Comparison of ENCODE assay signal across 8 cellular contexts in the genomic region with DNA sequence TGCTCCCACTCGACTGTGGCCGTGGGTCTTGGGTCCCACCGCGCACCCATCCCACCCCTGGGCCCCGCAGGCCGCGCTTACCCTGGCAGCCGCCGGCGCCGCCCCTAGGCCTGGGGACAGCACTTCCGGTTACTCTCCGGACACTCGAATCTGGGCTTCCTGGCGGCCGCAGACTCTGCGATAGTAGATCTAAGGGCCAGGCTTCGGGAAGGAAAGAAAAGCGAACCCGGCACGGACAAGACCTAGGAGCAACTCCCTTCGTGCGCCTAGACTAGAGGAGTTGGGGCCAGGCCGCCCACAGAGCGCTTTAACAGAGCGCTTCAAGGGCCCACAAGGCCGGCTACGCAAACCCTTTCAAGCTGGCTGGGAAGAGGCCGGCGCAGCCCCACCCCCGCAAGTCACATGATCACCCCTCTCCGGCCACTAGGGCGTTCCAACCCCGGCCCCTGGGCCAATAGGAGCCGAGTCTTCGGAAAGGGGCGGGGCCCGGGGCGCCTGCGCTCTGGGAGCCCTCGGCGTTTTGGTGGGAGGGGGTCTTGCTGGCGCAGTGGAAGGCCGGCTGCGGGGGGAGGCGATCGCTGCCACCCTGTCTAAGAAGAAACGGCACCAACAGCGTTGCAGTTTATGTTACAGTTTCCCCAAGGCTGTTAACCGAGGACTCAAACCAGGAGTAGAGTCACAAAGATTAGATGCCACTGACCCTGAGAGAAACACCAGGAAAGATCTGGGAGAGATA. TPM values are rescaled to one million over a fixed set of nuclear protein-coding genes. Genes with fewer than 3 reads are reported as not detected.
DNase-seq lines count a peak whose midpoint lies in the region; ATAC-seq, FAIRE-seq and TF ChIP-seq lines count a peak whose summit lies in the region.
"Not testable (repeated sequence)": the region's sequence is repeated elsewhere in the genome, so short reads cannot be mapped to it uniquely, and the experiment has no call there.

TSS of gene ZNF322 (minus strand) at position 387 of the 736 bp plus-strand sequence. CDS start 21,193 bp downstream, outside the sequence.

- FAIRE-seq in GM12892 (lab: Jason Lieb, UNC): peak; percentile 93

- peak within 1 kb of the TSS; percentile 88 for H3K27ac ChIP-seq in upper lobe of right lung

- peak within 1 kb of the TSS; percentile 92 for H3K4me3 ChIP-seq in upper lobe of right lung

- intact Hi-C loops in T-helper 1 cell treated with Interleukin-12 subunit alpha and Interleukin-12 subunit beta and Interleukin-4 antibody, amounts not matched to agents 30 ng/mL and 1 ng/mL, for 36 hours (cut with micrococcal nuclease): loop anchor here (1.0 kb wide), 2 partner anchors 52 to 63 kb away; partner anchors contain the start of gene ABT1
- intact Hi-C loops in left cardiac atrium (cut with DNase I); posterior vena cava (cut with DNase I); upper lobe of right lung (cut with DNase I): not testable (repeated sequence)

- DNase-seq in GM12892 (ENCODE audit: insufficient read length) (peak; percentile 87), NCI-H146 (lab: John Stamatoyannopoulos, UW) (peak; percentile 96), amniotic stem cell (lab: John Stamatoyannopoulos, UW) (peak; percentile 76), left cardiac atrium (peak; percentile 97), posterior vena cava (ENCODE audit: low spot score) (peak; percentile 98), upper lobe of right lung (peak; percentile 98)

- ATAC-seq in HG02852 (IDR thresholded peaks at IDR 0.05; ENCODE audit: unreplicated experiment): peak; percentile 98
- ATAC-seq in left cardiac atrium: peak; percentile 100
- ATAC-seq in upper lobe of right lung: peak; percentile 100

- peak; percentile 67; the same call in 1 of the 2 replicates for TF ChIP-seq POLR2A in GM12892 (IDR thresholded peaks at IDR 0.05; ENCODE audit: low read depth, low read length)

- H3K9me3 ChIP-seq in upper lobe of right lung: not testable (repeated sequence)

- not testable (repeated sequence) for H3K36me3 ChIP-seq in upper lobe of right lung

- H3K4me1 ChIP-seq in upper lobe of right lung: peaks cover 16% of the 10 kb centered on the region

- peak; percentile 6 for TF ChIP-seq CTCF in upper lobe of right lung (IDR thresholded peaks at IDR 0.05)

- peaks cover 13% of the 10 kb centered on the region for H3K27me3 ChIP-seq in upper lobe of right lung

RNA-seq across cellular contexts. Expression of gene ZNF322, which starts in this region (rescaled TPM):
- 10.6 TPM for polyA plus RNA-seq in GM12892 (2012; ENCODE audit: missing spikeins)
- 9.1 and 12.1 TPM in 2 replicates for total RNA-seq in T-helper 1 cell treated with Interleukin-12 subunit alpha and Interleukin-12 subunit beta and Interleukin-4 antibody, amounts not matched to agents 30 ng/mL and 1 ng/mL, for 36 hours
- total RNA-seq in left cardiac atrium: 10 to 100 TPM; 15.5 to 16.6 TPM
- total RNA-seq in posterior vena cava: 10 to 100 TPM; 19.5 to 23.6 TPM
- 24.7 TPM for total RNA-seq in upper lobe of right lung

Comparison
In these comparisons a context has a peak if more than half of its experiments do, and no peak if none do; other contexts are left out.
1. Peak in every context shown above with its lines: DNase-seq, ATAC-seq, H3K4me3 ChIP-seq and H3K27ac ChIP-seq.